14 cellular contexts compared by ENCODE assay signal in the genomic region with DNA sequence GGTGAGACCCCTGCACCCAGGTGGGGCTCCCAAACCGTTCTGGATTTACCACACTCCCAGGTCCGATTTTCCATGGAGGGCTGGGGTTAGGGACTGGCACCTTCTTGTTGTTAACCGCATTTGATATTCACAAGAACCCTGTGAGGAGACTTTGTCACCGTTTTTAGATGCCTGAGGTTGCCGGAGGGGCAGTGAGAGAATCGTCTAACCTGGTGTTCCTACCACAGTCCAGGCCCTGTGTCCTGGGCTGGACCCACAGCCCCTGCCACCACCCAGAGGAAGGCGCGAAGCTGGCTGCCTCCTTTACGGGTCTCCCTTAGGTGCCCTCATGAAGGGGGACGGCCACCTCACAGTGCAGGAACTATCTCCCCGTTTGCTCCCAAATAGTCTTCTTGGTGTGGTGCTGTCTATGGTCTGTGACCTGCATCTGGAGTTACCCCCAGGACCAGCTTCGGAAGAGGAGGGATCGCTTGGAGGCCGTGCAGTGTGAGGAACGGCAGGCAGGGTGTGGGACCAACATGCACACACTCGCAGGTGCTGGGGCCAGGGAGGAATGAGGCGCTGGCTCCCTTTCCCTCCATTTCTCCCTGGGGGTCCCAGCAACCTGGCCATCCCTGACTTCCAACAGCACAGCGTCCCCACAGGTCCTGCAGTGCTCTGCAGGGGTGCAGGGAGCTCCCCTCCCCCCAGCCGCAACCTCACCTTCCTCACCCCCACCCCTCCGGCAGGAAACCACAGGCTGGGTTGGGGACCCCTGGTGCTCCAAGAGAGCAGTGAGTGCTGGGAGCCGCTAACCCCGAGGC. TPM values are rescaled to one million over a fixed set of nuclear protein-coding genes. Genes with fewer than 3 reads are reported as not detected.
DNase-seq lines count a peak whose midpoint lies in the region; ATAC-seq and TF ChIP-seq lines count a peak whose summit lies in the region.
"Had no signal": no experiment of that assay in that cellular context is flagged by ENCODE, and none has a peak within 500 bp of the region (broad histone marks: within the 10 kb centered on the region; RNA-seq: fewer than 3 reads in every experiment).

No MANE protein-coding gene starts in this region.

- H3K27me3 ChIP-seq in CD4-positive, alpha-beta T cell (ENCODE audit: control insufficient read depth, insufficient read depth, low read length): peaks cover 100% of the 10 kb centered on the region
- H3K27me3 ChIP-seq in H7 (ENCODE audit: control insufficient read depth, insufficient read depth, low read length): peaks cover 100% of the 10 kb centered on the region

- H3K9me3 Mint-ChIP-seq in CD4-positive, alpha-beta T cell: no peaks in the 10 kb centered on the region
- H3K9me3 Mint-ChIP-seq in nephron: no peaks in the 10 kb centered on the region
- H3K9me3 Mint-ChIP-seq: memory B cell had no signal

- peaks cover 83% of the 10 kb centered on the region for H3K27me3 Mint-ChIP-seq in CD4-positive, alpha-beta T cell
- peaks cover 100% of the 10 kb centered on the region for H3K27me3 Mint-ChIP-seq in nephron (ENCODE audit: low read depth)

- no peak overlapping the region for H3K27ac Mint-ChIP-seq in CD4-positive, alpha-beta T cell
- peak overlapping the region in 2 of 3 experiments; percentile 24 to 68 for H3K27ac Mint-ChIP-seq in nephron
- H3K27ac Mint-ChIP-seq: memory B cell had no signal

- peaks cover 55% of the 10 kb centered on the region for H3K4me1 Mint-ChIP-seq in CD4-positive, alpha-beta T cell (ENCODE audit: low read depth)
- H3K4me1 Mint-ChIP-seq in nephron: peaks cover 30% of the 10 kb centered on the region

- POLR2A ChIA-PET in CD4-positive, alpha-beta T cell (lab: Charles Lee): interaction anchor here (0.8 kb wide), 1 partner anchor 386 kb away, joined by 3 read pairs; the partner anchor contains the start of gene MORC3

- H3K36me3 ChIP-seq in H7 (replicated peaks; ENCODE audit: control insufficient read depth, insufficient read depth, low read length): no peaks in the 10 kb centered on the region
- H3K36me3 ChIP-seq: cardiac muscle cell had no signal

- no peak overlapping the region for H3K27ac ChIP-seq in CD4-positive, alpha-beta T cell (ENCODE audit: low read depth, low read length)
- H3K27ac ChIP-seq: cardiac muscle cell, skin epidermis had no signal

- intact Hi-C loops in CD4-positive, alpha-beta T cell (cut with DNase I, micrococcal nuclease): no loop called here

- DNase-seq in CD4-positive, alpha-beta T cell: no peak
- DNase-seq in H7 (peak; percentile 80), cardiac fibroblast (ENCODE audit: low read depth in 2 of 2) (no peak), LoVo (ENCODE audit: low spot score) (no peak), H4 (ENCODE audit: low spot score) (no peak)
- DNase-seq: foreskin melanocyte; stimulated activated CD8-positive, alpha-beta memory T cell treated with anti-CD3 and anti-CD28 coated beads, Interleukin-4, amount 100 ng/mL, for 48 hours had no signal

- ATAC-seq in CD4-positive, alpha-beta T cell (ENCODE audit: poor library complexity): peak; percentile 55
- ATAC-seq in HG03460 (IDR thresholded peaks at IDR 0.05; ENCODE audit: unreplicated experiment) (no peak), GM18858 (IDR thresholded peaks at IDR 0.05; ENCODE audit: unreplicated experiment) (no peak)

- TF ChIP-seq CTCF in CD4-positive, alpha-beta T cell (IDR thresholded peaks at IDR 0.05): no peak
- TF ChIP-seq CTCF in cardiac fibroblast (IDR thresholded peaks at IDR 0.05; ENCODE audit: low read depth, low read length) (peak; percentile 13), nephron (IDR thresholded peaks at IDR 0.05; ENCODE audit: unreplicated experiment in 3 of 3) (peak; percentile 19 to 52 (median 46))

- CTCF ChIA-PET in CD4-positive, alpha-beta T cell (lab: Charles Lee): no interaction called here

- no peaks in the 10 kb centered on the region for H3K36me3 Mint-ChIP-seq in CD4-positive, alpha-beta T cell (ENCODE audit: low read depth)
- no peaks in the 10 kb centered on the region for H3K36me3 Mint-ChIP-seq in nephron (ENCODE audit: low read depth)
- H3K36me3 Mint-ChIP-seq: memory B cell had no signal

- no peaks in the 10 kb centered on the region for H3K9me3 ChIP-seq in CD4-positive, alpha-beta T cell (ENCODE audit: control insufficient read depth, low read length)

- H3K4me3 ChIP-seq in H7 (ENCODE audit: insufficient read depth, low read depth, low read length) (no peak overlapping the region), cardiac fibroblast (replicated peaks in 1 of 2; ENCODE audit: low read depth in 2 of 2, low read length in 2 of 2) (no peak overlapping the region)
- H3K4me3 ChIP-seq: cardiac muscle cell, skin epidermis had no signal

- peak overlapping the region; percentile 48 for H3K4me3 Mint-ChIP-seq in CD4-positive, alpha-beta T cell
- H3K4me3 Mint-ChIP-seq in nephron: peak overlapping the region; percentile 54 to 73 (median 70)
- H3K4me3 Mint-ChIP-seq: memory B cell had no signal

RNA-seq across cellular contexts. Expression of gene SIM2, which starts 7.0 kb away (rescaled TPM):
- total RNA-seq in CD4-positive, alpha-beta T cell: not detected
- total RNA-seq in H7 (2014; rRNA removed; shearing (Covaris generic)): 0.07 and 0.11 TPM in 2 replicates
- 1.6 and 2.3 TPM in 2 replicates for total RNA-seq in H4 (2014; rRNA removed; shearing (Covaris generic))
- total RNA-seq: activated CD8-positive, alpha-beta memory T cell treated with anti-CD3 and anti-CD28 coated beads for 36 hours; cardiac muscle cell had no signal
